ENCODE assay signal across 19 cellular contexts in genomic region chr2:165268751-165269150, GRCh38. TPM values are rescaled to one million over a fixed set of nuclear protein-coding genes. Genes with fewer than 3 reads are reported as not detected.
DNase-seq lines count a peak whose midpoint lies in the region; ATAC-seq, FAIRE-seq and TF ChIP-seq lines count a peak whose summit lies in the region.
"Had no signal": no experiment of that assay in that cellular context is flagged by ENCODE, and none has a peak within 500 bp of the region (broad histone marks: within the 10 kb centered on the region; RNA-seq: fewer than 3 reads in every experiment).

No MANE protein-coding gene starts in this region.

- peak; percentile 70 for FAIRE-seq in D721Med (lab: Jason Lieb, UNC)
- FAIRE-seq: GM19239, RCC 7860 had no signal

- no peaks in the 10 kb centered on the region for H3K9me3 ChIP-seq in A673 (ENCODE audit: low read depth, low read length, poor library complexity, severe bottlenecking)
- H3K9me3 ChIP-seq: left ventricle myocardium inferior, upper lobe of right lung had no signal

- intact Hi-C loops in A673 (cut with micrococcal nuclease; ENCODE audit: unreplicated experiment) = no loop called here

- no peaks in the 10 kb centered on the region for H3K27me3 ChIP-seq in A673 (replicated peaks; ENCODE audit: insufficient read depth, low read depth, low read length, poor library complexity)
- H3K27me3 ChIP-seq: dorsolateral prefrontal cortex, upper lobe of right lung had no signal

- CTCF ChIA-PET in A673 (lab: Charles Lee) = no interaction called here

- no peak for TF ChIP-seq CTCF in D721Med (IDR thresholded peaks at IDR 0.05; ENCODE audit: insufficient read depth, missing control alignments)
- no peak for TF ChIP-seq CTCF in A673 (conservative IDR thresholded peaks at IDR 0.05; ENCODE audit: low read depth, low read length)

- peaks cover 4% of the 10 kb centered on the region for H3K4me1 ChIP-seq in A673 (ENCODE audit: insufficient read depth, low read length, poor library complexity, severe bottlenecking)
- H3K4me1 ChIP-seq: left ventricle myocardium inferior, upper lobe of right lung had no signal

- H3K4me3 ChIP-seq in A673 (ENCODE audit: low read depth, low read length, poor library complexity, severe bottlenecking) = no peak overlapping the region
- H3K4me3 ChIP-seq: dorsolateral prefrontal cortex, left ventricle myocardium inferior, upper lobe of right lung had no signal

- BruUV-seq in A673 (replicated peaks; lab: Mats Ljungman, UMichigan) = no TSS peak

- POLR2A ChIA-PET in A673 (lab: Charles Lee; ENCODE audit: low non-redundant PET) = no interaction called here

- H3K27ac ChIP-seq in A673 (ENCODE audit: low read depth, low read length, poor library complexity, severe bottlenecking) (no peak overlapping the region), caudate nucleus (ENCODE audit: low read depth, low read length) (no peak overlapping the region)
- H3K27ac ChIP-seq: dorsolateral prefrontal cortex, left ventricle myocardium inferior, upper lobe of right lung had no signal

- no peaks in the 10 kb centered on the region for H3K36me3 ChIP-seq in A673 (ENCODE audit: insufficient read depth, low read length, poor library complexity, severe bottlenecking)
- H3K36me3 ChIP-seq: left ventricle myocardium inferior, upper lobe of right lung had no signal

- ATAC-seq in GM18867 (IDR thresholded peaks at IDR 0.05; ENCODE audit: unreplicated experiment) (peak; percentile 93), HG02623 (IDR thresholded peaks at IDR 0.05; ENCODE audit: unreplicated experiment) (peak; percentile 57), HG03558 (IDR thresholded peaks at IDR 0.05; ENCODE audit: extremely low read depth, unreplicated experiment) (peak; percentile 60), GM19397 (IDR thresholded peaks at IDR 0.05; ENCODE audit: unreplicated experiment) (no peak)
- ATAC-seq: HCT116, T-cell, upper lobe of right lung had no signal

- no peak for DNase-seq in D721Med (ENCODE audit: insufficient read length, low spot score)
- DNase-seq in A673 (ENCODE audit: low spot score) = no peak
- no peak for DNase-seq in stimulated activated CD8-positive, alpha-beta memory T cell treated with anti-CD3 and anti-CD28 coated beads, Interleukin-4, amount 100 ng/mL, for 48 hours
- no peak for DNase-seq in caudate nucleus (lab: John Stamatoyannopoulos, UW)
- DNase-seq: AML-193, DMS53, dorsolateral prefrontal cortex, left ventricle myocardium inferior, NCI-H1436, NCI-H526 treated with DMSO at 0.1 percent for 48 hours, T-cell, upper lobe of right lung had no signal

RNA-seq across cellular contexts. Expression of gene SCN2A, which starts 29.5 kb away (rescaled TPM):
- total RNA-seq in A673 (2021) = 0.73 and 0.79 TPM in 2 replicates
- total RNA-seq: T-cell had no signal
